In the genomic region with DNA sequence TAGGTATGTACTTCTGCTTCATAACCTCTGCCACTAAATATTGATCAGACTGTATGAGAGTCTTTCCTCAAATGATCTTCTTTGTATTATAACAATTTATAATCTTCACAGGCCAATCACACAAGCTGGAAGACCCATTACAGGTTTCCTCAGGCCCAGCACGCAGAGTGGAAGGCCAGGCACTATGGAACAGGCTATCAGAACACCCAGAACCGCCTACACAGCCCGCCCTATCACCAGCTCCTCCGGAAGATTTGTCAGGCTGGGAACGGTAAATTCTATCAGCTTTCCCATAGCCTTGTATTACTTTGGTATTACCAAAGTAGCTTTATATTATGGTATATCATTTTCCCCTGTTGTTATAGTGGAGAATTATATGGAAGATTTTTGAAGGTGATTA, we compare ENCODE assay signal across 20 cellular contexts. TPM values are rescaled to one million over a fixed set of nuclear protein-coding genes. Genes with fewer than 3 reads are reported as not detected.
DNase-seq lines count a peak whose midpoint lies in the region; ATAC-seq and TF ChIP-seq lines count a peak whose summit lies in the region.
"Had no signal": no experiment of that assay in that cellular context is flagged by ENCODE, and none has a peak within 500 bp of the region (broad histone marks: within the 10 kb centered on the region; RNA-seq: fewer than 3 reads in every experiment).

No MANE protein-coding gene starts in this region.

- BruUV-seq in MCF 10A (replicated peaks; lab: Mats Ljungman, UMichigan): no TSS peak
- BruUV-seq in IMR-90 (replicated peaks; lab: Mats Ljungman, UMichigan): no TSS peak

- H3K14ac ChIP-seq in IMR-90 (replicated peaks; ENCODE audit: low read depth, low read length): no peak overlapping the region; the same call in 1 of the 2 replicates

- ATAC-seq in IMR-90 (ENCODE audit: low read depth) (no peak), WTC11 (peak; percentile 52), HG03342 (IDR thresholded peaks at IDR 0.05; ENCODE audit: unreplicated experiment) (no peak)
- ATAC-seq: A549 had no signal

- H3K4me2 ChIP-seq in IMR-90 (ENCODE audit: low read depth, low read length): no peak overlapping the region
- H3K4me2 ChIP-seq: A549 had no signal

- no peak overlapping the region for H2AK9ac ChIP-seq in IMR-90 (replicated peaks; ENCODE audit: low read depth, low read length, poor library complexity)

- H3K4me1 Mint-ChIP-seq in MCF 10A (ENCODE audit: insufficient read depth, unreplicated experiment) (peaks cover 19% of the 10 kb centered on the region), WTC11 (0 out of 2 replicates have a peak, but pooled peaks cover 3% of the 10 kb centered on the region)
- H3K4me1 Mint-ChIP-seq in activated CD4-positive, alpha-beta memory T cell treated with anti-CD3 and anti-CD28 coated beads for 36 hours (ENCODE audit: low read depth): no peaks in the 10 kb centered on the region
- H3K4me1 Mint-ChIP-seq: CD4-positive, alpha-beta memory T cell had no signal

- H2BK5ac ChIP-seq in IMR-90 (ENCODE audit: low read depth, low read length, poor library complexity, severe bottlenecking): peak overlapping the region; percentile 98

- peak overlapping the region; percentile 51 for H2BK20ac ChIP-seq in IMR-90 (ENCODE audit: low read depth, low read length)

- H2AK5ac ChIP-seq in IMR-90 (ENCODE audit: low read depth, low read length): peak overlapping the region; percentile 91

- no peak for DNase-seq in MCF 10A (ENCODE audit: unreplicated experiment)
- no peak for DNase-seq in breast epithelium (ENCODE audit: low spot score in 2 of 2)
- DNase-seq in IMR-90: no peak
- DNase-seq in WTC11 (ENCODE audit: low spot score): no peak
- no peak for DNase-seq in activated CD4-positive, alpha-beta memory T cell treated with anti-CD3 and anti-CD28 coated beads for 36 hours
- DNase-seq in DMS 273 treated with DMSO at 0.1 percent for 48 hours (lab: John Stamatoyannopoulos, UW): no peak
- DNase-seq: 8988T; ACHN; AML-193; C1 segment of cervical spinal cord; Calu3; CD4-positive, alpha-beta memory T cell; COR-L47; DMS153; GF-D8; H7; HCEC 1CT had no signal

- no peak overlapping the region for H2AFZ ChIP-seq in IMR-90 (replicated peaks; ENCODE audit: low read length, poor library complexity)

- H3K9ac ChIP-seq in IMR-90 (ENCODE audit: low read depth, low read length): no peak overlapping the region

- H3K18ac ChIP-seq in IMR-90 (ENCODE audit: low read depth, low read length): peak overlapping the region; percentile 47; the same call in 1 of the 2 replicates

- TF ChIP-seq CTCF in MCF 10A (IDR thresholded peaks at IDR 0.05; ENCODE audit: unreplicated experiment) (no peak), breast epithelium (IDR thresholded peaks at IDR 0.05) (no peak), IMR-90 (conservative IDR thresholded peaks at IDR 0.05; ENCODE audit: low read depth, low read length) (no peak), WTC11 (IDR thresholded peaks at IDR 0.05) (no peak)

- H2BK120ac ChIP-seq in IMR-90 (ENCODE audit: low read depth, low read length): peak overlapping the region; percentile 84

- peak overlapping the region in 1 of 2 experiments; percentile 68; a peak in 2 of 4 replicates for H4K8ac ChIP-seq in IMR-90 (ENCODE audit: low read depth in 2 of 2, low read length in 2 of 2)

- H3K27ac ChIP-seq in breast epithelium: no peak overlapping the region
- peak overlapping the region; percentile 62; the same call in 1 of the 2 replicates for H3K27ac ChIP-seq in IMR-90 (ENCODE audit: insufficient read depth, low read length)
- H3K27ac ChIP-seq: A549 had no signal

- intact Hi-C loops in MCF 10A (cut with micrococcal nuclease) (no loop called here), breast epithelium (cut with DNase I; ENCODE audit: low total_unique reads) (no loop called here), IMR-90 (cut with micrococcal nuclease) (loop anchor here (10.0 kb wide), 1 partner anchor 174 kb away; no protein-coding TSS in a partner anchor)
- intact Hi-C loops in activated CD4-positive, alpha-beta memory T cell treated with anti-CD3 and anti-CD28 coated beads for 36 hours (cut with micrococcal nuclease): no loop called here

- no peaks in the 10 kb centered on the region for H3K36me3 ChIP-seq in breast epithelium
- H3K36me3 ChIP-seq in IMR-90 (ENCODE audit: control insufficient read depth, insufficient read depth, low read length): peaks cover 4% of the 10 kb centered on the region

- H3K27ac Mint-ChIP-seq in MCF 10A (ENCODE audit: low read depth, unreplicated experiment) (peak overlapping the region; percentile 2), WTC11 (no peak overlapping the region)
- no peak overlapping the region for H3K27ac Mint-ChIP-seq in activated CD4-positive, alpha-beta memory T cell treated with anti-CD3 and anti-CD28 coated beads for 36 hours
- H3K27ac Mint-ChIP-seq: CD4-positive, alpha-beta memory T cell had no signal

- in situ Hi-C loops in IMR-90 (cut with MboI; ENCODE audit: low sequenced_read_pairs): no loop called here

- H3K4me3 ChIP-seq in breast epithelium (no peak overlapping the region), IMR-90 (ENCODE audit: insufficient read depth, low read depth, low read length) (no peak overlapping the region)
- H3K4me3 ChIP-seq: A549 had no signal

- H4K20me1 ChIP-seq in IMR-90 (ENCODE audit: insufficient read depth, low read length): no peaks in the 10 kb centered on the region

- peak overlapping the region; percentile 62; the same call in 1 of the 2 replicates for H3K56ac ChIP-seq in IMR-90 (ENCODE audit: extremely low read depth, insufficient read depth, low read length)

- POLR2A ChIA-PET in MCF 10A (lab: Yijun Ruan, JAX) (interaction anchor here (0.8 kb wide), 1 partner anchor 16 kb away, joined by 4 read pairs; a partner anchor contains a TSS), IMR-90 (lab: Charles Lee; ENCODE audit: unreplicated experiment) (interaction anchor here (1.1 kb wide), 1 partner anchor 15 kb away, joined by 4 read pairs; no protein-coding TSS in a partner anchor), WTC11 (lab: Charles Lee) (no interaction called here)
- POLR2A ChIA-PET in activated CD4-positive, alpha-beta memory T cell treated with anti-CD3 and anti-CD28 coated beads for 36 hours (lab: Charles Lee): no interaction called here

- no peak for TF ChIP-seq RAD21 in IMR-90 (IDR thresholded peaks at IDR 0.05; ENCODE audit: low read length)

- H3K9me3 Mint-ChIP-seq in MCF 10A (ENCODE audit: unreplicated experiment): no peaks in the 10 kb centered on the region
- no peaks in the 10 kb centered on the region for H3K9me3 Mint-ChIP-seq in WTC11
- H3K9me3 Mint-ChIP-seq in activated CD4-positive, alpha-beta memory T cell treated with anti-CD3 and anti-CD28 coated beads for 36 hours: no peaks in the 10 kb centered on the region
- H3K9me3 Mint-ChIP-seq: CD4-positive, alpha-beta memory T cell had no signal

- WGBS in IMR-90 (ENCODE audit: extremely low coverage in 2 of 2, insufficient read length in 1 of 2), 2 experiments: no CpG with 5 or more reads among the region's 5 CpGs

- TF ChIP-seq POLR2A in breast epithelium (IDR thresholded peaks at IDR 0.05) (no peak), IMR-90 (IDR thresholded peaks at IDR 0.05; ENCODE audit: low read depth, low read length) (no peak)

- no peaks in the 10 kb centered on the region for H3K4me1 ChIP-seq in breast epithelium
- H3K4me1 ChIP-seq in IMR-90 (ENCODE audit: control insufficient read depth, insufficient read depth, low read length): peaks cover 12% of the 10 kb centered on the region
- H3K4me1 ChIP-seq: A549 had no signal

- no peak overlapping the region for H3K23ac ChIP-seq in IMR-90 (ENCODE audit: low read depth, low read length)

- H3K36me3 Mint-ChIP-seq in MCF 10A (ENCODE audit: insufficient read depth, unreplicated experiment) (peaks cover 21% of the 10 kb centered on the region), WTC11 (no peaks in the 10 kb centered on the region; the same call in 1 of the 2 replicates)
- H3K36me3 Mint-ChIP-seq in activated CD4-positive, alpha-beta memory T cell treated with anti-CD3 and anti-CD28 coated beads for 36 hours: peaks cover 2% of the 10 kb centered on the region

- H4K5ac ChIP-seq in IMR-90 (ENCODE audit: low read depth, low read length): 0 out of 2 replicates have a peak overlapping the region, but pooled peaks have one; percentile 75

- H3K27me3 ChIP-seq in breast epithelium (no peaks in the 10 kb centered on the region), IMR-90 (ENCODE audit: control insufficient read depth, insufficient read depth, low read length) (no peaks in the 10 kb centered on the region)

- H3K4ac ChIP-seq in IMR-90 (ENCODE audit: low read depth, low read length): peak overlapping the region; percentile 76

- dilution Hi-C loops in IMR-90 (cut with HindIII; ENCODE audit: low sequenced_read_pairs, unreplicated experiment): no loop called here

- H2BK15ac ChIP-seq in IMR-90 (ENCODE audit: low read depth, low read length): peak overlapping the region; percentile 89; the same call in 1 of the 3 replicates

- no peaks in the 10 kb centered on the region for H3K9me3 ChIP-seq in breast epithelium
- no peaks in the 10 kb centered on the region for H3K9me3 ChIP-seq in IMR-90 (ENCODE audit: control insufficient read depth, insufficient read depth, low read length)
- H3K9me3 ChIP-seq: A549 had no signal

- CTCF ChIA-PET in MCF 10A (lab: Yijun Ruan, JAX) (interaction anchor here (0.6 to 2.1 kb wide), 2 partner anchors 173 to 536 kb away, joined by 3 to 9 read pairs; no protein-coding TSS in a partner anchor), IMR-90 (lab: Yijun Ruan, JAX) (interaction anchor here (1.2 kb wide), 2 partner anchors 25 to 173 kb away, joined by 3 read pairs; no protein-coding TSS in a partner anchor), WTC11 (lab: Charles Lee) (no interaction called here)
- CTCF ChIA-PET in activated CD4-positive, alpha-beta memory T cell treated with anti-CD3 and anti-CD28 coated beads for 36 hours (lab: Charles Lee): no interaction called here

- H3K4me3 Mint-ChIP-seq in MCF 10A (ENCODE audit: unreplicated experiment) (no peak overlapping the region), WTC11 (no peak overlapping the region)
- no peak overlapping the region for H3K4me3 Mint-ChIP-seq in activated CD4-positive, alpha-beta memory T cell treated with anti-CD3 and anti-CD28 coated beads for 36 hours
- H3K4me3 Mint-ChIP-seq: CD4-positive, alpha-beta memory T cell had no signal

- peaks cover 16 to 40% of the 10 kb centered on the region in 2 experiments for H3K79me1 ChIP-seq in IMR-90 (ENCODE audit: low read depth in 1 of 2, low read length in 2 of 2)

- H3K27me3 Mint-ChIP-seq in MCF 10A (ENCODE audit: insufficient read depth, unreplicated experiment) (no peaks in the 10 kb centered on the region), WTC11 (ENCODE audit: low read depth) (no peaks in the 10 kb centered on the region)
- H3K27me3 Mint-ChIP-seq in activated CD4-positive, alpha-beta memory T cell treated with anti-CD3 and anti-CD28 coated beads for 36 hours: peaks cover 2% of the 10 kb centered on the region

- H4K91ac ChIP-seq in IMR-90 (ENCODE audit: insufficient read depth, low read depth, low read length): peak overlapping the region; percentile 77

- H3K9me1 ChIP-seq in IMR-90 (ENCODE audit: insufficient read depth, low read length): peaks cover 3% of the 10 kb centered on the region; the same call in 1 of the 2 replicates

RNA-seq across cellular contexts. Expression of a gene that starts 16.5 kb away (rescaled TPM):
- total RNA-seq in MCF 10A (2022): 20.9 and 23.9 TPM in 2 replicates
- 10 to 100 TPM; 18.9 to 58.2 (median 44.6) TPM for total RNA-seq in breast epithelium
- 48.0 and 48.9 TPM in 2 replicates for total RNA-seq in IMR-90 (2012; rRNA removed)
- polyA plus RNA-seq in IMR-90 (2012; rRNA removed): 75.9 and 84.2 TPM in 2 replicates
- 21.1 and 38.5 TPM in 2 replicates for polyA plus RNA-seq in IMR-90 (2012; cell fraction: cytosol; rRNA removed)
- polyA plus RNA-seq in IMR-90 (2012; cell fraction: nucleus; rRNA removed; ENCODE audit: low replicate concordance): 29.6 and 115 TPM in 2 replicates
- 13.8 to 15.5 TPM (median 14.8 TPM) in 3 replicates for total RNA-seq in WTC11 (2021)
- total RNA-seq in activated CD4-positive, alpha-beta memory T cell treated with anti-CD3 and anti-CD28 coated beads for 36 hours: 1 to 10 TPM; 3.3 to 4.9 TPM

RNA-seq across cellular contexts. Expression of a gene that starts 48.2 kb away (rescaled TPM):
- total RNA-seq in MCF 10A (2022) (0.37 and 0.54 TPM in 2 replicates), breast epithelium (1 to 10 TPM in 2 of 3 donors, under 1 TPM in 1; 0.96 to 5.6 (median 4.3) TPM), IMR-90 (2012; rRNA removed) (22.2 and 34.7 TPM in 2 replicates), WTC11 (2021) (0.66 to 1.2 TPM (median 0.85 TPM) in 3 replicates)
- 5.7 and 8.1 TPM in 2 replicates for polyA plus RNA-seq in IMR-90 (2012; rRNA removed)
- polyA plus RNA-seq in IMR-90 (2012; cell fraction: cytosol; rRNA removed): 0.71 and 1.5 TPM in 2 replicates
- 2.3 and 18.3 TPM in 2 replicates for polyA plus RNA-seq in IMR-90 (2012; cell fraction: nucleus; rRNA removed; ENCODE audit: low replicate concordance)
- 1 to 10 TPM; 5.7 to 6.2 TPM for total RNA-seq in activated CD4-positive, alpha-beta memory T cell treated with anti-CD3 and anti-CD28 coated beads for 36 hours
- total RNA-seq: G401 had no signal

Comparison
In these comparisons a context has a peak if more than half of its experiments do, and no peak if none do; other contexts are left out.
1. CTCF ChIA-PET loops: an anchor here in MCF 10A (0.6 to 2.1 kb wide) and IMR-90 (1.2 kb wide); none called in WTC11 and activated CD4-positive, alpha-beta memory T cell treated with anti-CD3 and anti-CD28 coated beads for 36 hours.
2. POLR2A ChIA-PET loops: an anchor here in MCF 10A (0.8 kb wide) and IMR-90 (1.1 kb wide); none called in WTC11 and activated CD4-positive, alpha-beta memory T cell treated with anti-CD3 and anti-CD28 coated beads for 36 hours.